In the genomic region with DNA sequence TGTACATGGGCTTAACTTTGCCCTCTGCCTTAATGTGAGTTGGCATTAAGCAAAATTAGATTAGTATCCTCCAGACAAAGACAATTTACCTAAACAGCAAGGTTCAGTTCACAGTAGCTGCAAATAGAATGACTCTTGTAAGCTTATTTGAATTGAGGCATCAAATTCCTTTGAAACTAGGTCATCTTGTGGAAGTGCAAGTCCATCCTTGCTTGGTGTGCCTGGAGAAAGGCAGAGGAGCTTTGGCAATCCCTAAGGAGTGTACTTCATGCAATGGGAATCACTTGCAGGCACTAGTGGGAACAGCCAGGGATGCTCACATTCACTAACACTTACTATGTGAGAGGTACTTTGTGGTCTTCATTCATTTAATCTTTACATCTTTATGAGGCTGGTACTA, we compare ENCODE assay signal across 26 cellular contexts.
DNase-seq lines count a peak whose midpoint lies in the region; ATAC-seq, FAIRE-seq and TF ChIP-seq lines count a peak whose summit lies in the region.
"Had no signal": no experiment of that assay in that cellular context is flagged by ENCODE, and none has a peak within 500 bp of the region (broad histone marks: within the 10 kb centered on the region; RNA-seq: fewer than 3 reads in every experiment).

No MANE protein-coding gene starts in this region.

- ATAC-seq in HG02571 (IDR thresholded peaks at IDR 0.05; ENCODE audit: unreplicated experiment) = no peak
- no peak for ATAC-seq in gastroesophageal sphincter
- ATAC-seq: HCT116; natural killer cell treated with Interleukin-12 subunit alpha and Interleukin-12 subunit beta and Interleukin-15 and Interleukin-18, amount 100 ng/mL, for 72 hours; right cardiac atrium had no signal

- no peaks in the 10 kb centered on the region for H3K9me1 ChIP-seq in keratinocyte (ENCODE audit: control insufficient read depth, extremely low read depth, insufficient read depth, low read length)

- H2AFZ ChIP-seq in GM23248 (no peak overlapping the region), keratinocyte (ENCODE audit: control insufficient read depth, low read length) (no peak overlapping the region)

- H3K9me3 ChIP-seq in GM23248 (ENCODE audit: low read depth) = no peaks in the 10 kb centered on the region
- no peaks in the 10 kb centered on the region for H3K9me3 ChIP-seq in keratinocyte (ENCODE audit: control insufficient read depth, low read depth, low read length)
- no peaks in the 10 kb centered on the region for H3K9me3 ChIP-seq in gastroesophageal sphincter
- no peaks in the 10 kb centered on the region for H3K9me3 ChIP-seq in adrenal gland (replicated peaks in 1 of 3)
- H3K9me3 ChIP-seq: ascending aorta, ovary, thoracic aorta had no signal

- no peak for TF ChIP-seq POLR2A in gastroesophageal sphincter (IDR thresholded peaks at IDR 0.05)
- TF ChIP-seq POLR2A in adrenal gland (IDR thresholded peaks at IDR 0.05) = no peak

- TF ChIP-seq EP300 in gastroesophageal sphincter (IDR thresholded peaks at IDR 0.05) = no peak

- H4K20me1 ChIP-seq in GM23248 (ENCODE audit: insufficient read depth) = no peaks in the 10 kb centered on the region
- no peaks in the 10 kb centered on the region for H4K20me1 ChIP-seq in keratinocyte (ENCODE audit: control insufficient read depth, extremely low read depth, insufficient read depth, low read length)

- H3K9ac ChIP-seq in GM23248 = no peak overlapping the region
- no peak overlapping the region for H3K9ac ChIP-seq in keratinocyte (ENCODE audit: control insufficient read depth, extremely low read depth, insufficient read depth, low read length)

- intact Hi-C loops in adrenal gland (cut with DNase I) = no loop called here

- H3K36me3 ChIP-seq in GM23248 (ENCODE audit: low read depth) = no peaks in the 10 kb centered on the region
- no peaks in the 10 kb centered on the region for H3K36me3 ChIP-seq in keratinocyte (ENCODE audit: control insufficient read depth in 2 of 2, extremely low read depth in 1 of 2, insufficient read depth in 2 of 2, low read length in 2 of 2)
- H3K36me3 ChIP-seq in gastroesophageal sphincter = no peaks in the 10 kb centered on the region
- H3K36me3 ChIP-seq in adrenal gland (replicated peaks in 1 of 2) = no peaks in the 10 kb centered on the region
- H3K36me3 ChIP-seq: ascending aorta, ovary, thoracic aorta had no signal

- no peaks in the 10 kb centered on the region for H3F3A ChIP-seq in GM23248 (ENCODE audit: insufficient read depth)

- DNase-seq in AG09309 (ENCODE audit: low read depth) = peak; percentile 49
- peak; percentile 2 for DNase-seq in GM23248
- peak; percentile 29 for DNase-seq in astrocyte of the hippocampus (ENCODE audit: low read depth, low spot score)
- DNase-seq in keratinocyte (ENCODE audit: low read depth, low spot score) = peak; percentile 11
- no peak for DNase-seq in adrenal gland
- DNase-seq: AML-193; CD4-positive, alpha-beta memory T cell; DMS 273 treated with DMSO at 0.1 percent for 48 hours; foreskin melanocyte; NCI-H1092; NCI-H2227 treated with DMSO at 0.1 percent for 48 hours; NCI-H774; ovary; right cardiac atrium; SHP77; stimulated activated CD4-positive, alpha-beta T cell treated with anti-CD3 and anti-CD28 coated beads, Interleukin-12 subunit alpha, Interleukin-12 subunit beta, amount 100 ng/mL, for 4 hours; stimulated activated CD4-positive, alpha-beta T cell treated with anti-CD3 and anti-CD28 coated beads, Interleukin-4, amount 100 ng/mL, for 4 hours; stimulated activated naive CD4-positive, alpha-beta T cell treated with Interleukin-2 at 50 U/mL for 16 hours; T1000 had no signal

- TF ChIP-seq CTCF in AG09309 (IDR thresholded peaks at IDR 0.05; ENCODE audit: control insufficient read depth, insufficient read depth, low read depth, low read length, missing control alignments) = no peak
- no peak for TF ChIP-seq CTCF in keratinocyte (optimal IDR thresholded peaks at IDR 0.05 in 1 of 3, IDR thresholded peaks at IDR 0.05 in 1 of 3, conservative IDR thresholded peaks at IDR 0.05 in 1 of 3; ENCODE audit: extremely low read depth in 1 of 3, insufficient read depth in 2 of 3, low read length in 3 of 3)
- TF ChIP-seq CTCF in gastroesophageal sphincter (IDR thresholded peaks at IDR 0.05) = no peak
- TF ChIP-seq CTCF in adrenal gland (IDR thresholded peaks at IDR 0.05) = no peak

- no peaks in the 10 kb centered on the region for H3K4me1 ChIP-seq in GM23248 (ENCODE audit: insufficient read depth)
- peaks cover 8% of the 10 kb centered on the region for H3K4me1 ChIP-seq in keratinocyte (ENCODE audit: control insufficient read depth, extremely low read depth, insufficient read depth, low read length)
- no peaks in the 10 kb centered on the region for H3K4me1 ChIP-seq in gastroesophageal sphincter
- H3K4me1 ChIP-seq in adrenal gland (replicated peaks in 1 of 2) = no peaks in the 10 kb centered on the region
- H3K4me1 ChIP-seq: ascending aorta had no signal

- FAIRE-seq in keratinocyte (lab: Jason Lieb, UNC) = peak; percentile 90

- no peaks in the 10 kb centered on the region for H3K9me2 ChIP-seq in GM23248 (ENCODE audit: insufficient read depth)

- H3K4me2 ChIP-seq in GM23248 (ENCODE audit: unreplicated experiment) (no peak overlapping the region), keratinocyte (ENCODE audit: control insufficient read depth, extremely low read depth, insufficient read depth, low read depth, low read length) (no peak overlapping the region)

- in situ Hi-C loops in GM23248 (cut with MboI) = no loop called here

- H3K4me3 ChIP-seq in AG09309 (ENCODE audit: control insufficient read depth, low read depth, low read length) = no peak overlapping the region
- H3K4me3 ChIP-seq in GM23248 = no peak overlapping the region
- no peak overlapping the region for H3K4me3 ChIP-seq in keratinocyte (ENCODE audit: control insufficient read depth in 2 of 3, extremely low read depth in 1 of 3, insufficient read depth in 2 of 3, low read depth in 1 of 3, low read length in 3 of 3)
- H3K4me3 ChIP-seq in gastroesophageal sphincter = no peak overlapping the region
- H3K4me3 ChIP-seq in adrenal gland = no peak overlapping the region
- H3K4me3 ChIP-seq: ascending aorta, ovary, thoracic aorta had no signal

- dilution Hi-C loops in keratinocyte (cut with MboI; ENCODE audit: extremely low pct_ligation_motif_present, low sequenced_read_pairs) = no loop called here

- no peaks in the 10 kb centered on the region for H3K27me3 ChIP-seq in GM23248 (replicated peaks; ENCODE audit: insufficient read depth)
- H3K27me3 ChIP-seq in keratinocyte (ENCODE audit: control insufficient read depth, extremely low read depth, insufficient read depth, low read length) = no peaks in the 10 kb centered on the region
- H3K27me3 ChIP-seq in gastroesophageal sphincter = no peaks in the 10 kb centered on the region
- H3K27me3 ChIP-seq in adrenal gland = no peaks in the 10 kb centered on the region
- H3K27me3 ChIP-seq: ascending aorta, ovary had no signal

- no peaks in the 10 kb centered on the region for H3K79me2 ChIP-seq in GM23248 (ENCODE audit: insufficient read depth)
- no peaks in the 10 kb centered on the region for H3K79me2 ChIP-seq in keratinocyte (ENCODE audit: control insufficient read depth, insufficient read depth, low read length)

- H3K27ac ChIP-seq in GM23248 (no peak overlapping the region), keratinocyte (ENCODE audit: control insufficient read depth, insufficient read depth, low read length) (no peak overlapping the region), gastroesophageal sphincter (no peak overlapping the region), adrenal gland (no peak overlapping the region)
- H3K27ac ChIP-seq: ascending aorta, HL-60, ovary, thoracic aorta had no signal

Comparison
In these comparisons a context has a peak if more than half of its experiments do, and no peak if none do; other contexts are left out.
1. DNase-seq: peak in AG09309 (single experiment), GM23248 (single experiment), astrocyte of the hippocampus (single experiment) and keratinocyte (single experiment); none in adrenal gland (0 of 7).